Comparison of ENCODE assay signal across 15 cellular contexts in the genomic region with DNA sequence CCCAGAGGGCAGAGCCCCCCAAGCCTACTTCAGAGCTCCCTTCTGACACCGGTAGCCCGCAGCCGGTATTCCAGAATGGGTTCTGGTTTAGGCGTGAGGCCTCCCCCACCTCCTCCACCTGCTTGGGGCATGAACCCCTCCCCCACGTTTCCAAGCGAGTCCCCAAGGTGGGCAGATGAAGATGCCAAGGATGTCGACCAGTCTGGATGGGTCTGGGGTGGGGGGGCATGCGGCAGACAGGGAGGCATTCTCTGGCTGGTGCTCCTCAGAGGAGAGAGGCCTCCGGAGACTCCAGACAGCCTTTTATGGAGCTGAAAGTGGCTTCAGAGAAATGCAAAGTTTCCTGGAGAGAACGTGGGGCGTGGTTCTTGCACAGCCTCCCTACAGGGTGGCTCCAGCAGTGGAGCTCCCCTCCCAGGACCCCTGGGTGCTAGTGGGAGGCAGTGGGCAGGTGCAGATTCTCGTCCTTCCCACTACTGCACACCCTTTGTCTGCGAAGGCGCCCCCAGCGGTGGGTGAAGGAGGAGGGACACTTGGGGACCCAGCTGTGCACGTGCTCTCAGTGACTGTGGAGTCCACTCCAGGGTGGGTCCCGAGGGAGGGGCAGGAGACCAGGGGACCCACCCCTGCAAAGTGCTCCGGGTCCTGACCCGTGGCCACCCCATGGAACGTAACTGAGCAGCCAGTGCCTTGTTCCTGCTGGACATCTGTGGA. TPM values are rescaled to one million over a fixed set of nuclear protein-coding genes. Genes with fewer than 3 reads are reported as not detected.
A peak's percentile ranks its signal among the peaks of the same experiment; 100 is the strongest.
DNase-seq lines count a peak whose midpoint lies in the region; FAIRE-seq and TF ChIP-seq lines count a peak whose summit lies in the region.
"Had no signal": no experiment of that assay in that cellular context is flagged by ENCODE, and none has a peak within 500 bp of the region (broad histone marks: within the 10 kb centered on the region; RNA-seq: fewer than 3 reads in every experiment).

No MANE protein-coding gene starts in this region.

- 77 to 81% methylated on average over 19 to 20 of the region's 20 CpGs for WGBS in lower leg skin, 2 donors

- TF ChIP-seq POLR2A in lower leg skin (IDR thresholded peaks at IDR 0.05): no peak

- H3K9ac ChIP-seq in neural progenitor cell: no peak overlapping the region

- H3K36me3 ChIP-seq in neural progenitor cell: no peaks in the 10 kb centered on the region

- no peak for TF ChIP-seq CTCF in AG10803 (conservative IDR thresholded peaks at IDR 0.05; ENCODE audit: low read length)
- TF ChIP-seq CTCF in HFF-Myc (IDR thresholded peaks at IDR 0.05; ENCODE audit: low read depth, low read length, missing control alignments): no peak
- TF ChIP-seq CTCF in astrocyte of the spinal cord (IDR thresholded peaks at IDR 0.05; ENCODE audit: low read depth, low read length): peak; percentile 22
- TF ChIP-seq CTCF in neural progenitor cell (IDR thresholded peaks at IDR 0.05): no peak
- TF ChIP-seq CTCF in lower leg skin (IDR thresholded peaks at IDR 0.05): no peak

- DNase-seq in AG10803 (ENCODE audit: low read depth) (no peak), HFF-Myc (ENCODE audit: extremely low read depth, low read depth) (no peak), astrocyte of the spinal cord (ENCODE audit: low read depth, low spot score) (no peak), neural progenitor cell (ENCODE audit: low spot score) (no peak), GM19239 (ENCODE audit: insufficient read length, low spot score) (no peak), AG08396 (ENCODE audit: low spot score) (no peak), dedifferentiated amniotic fluid mesenchymal stem cell (ENCODE audit: extremely low spot score) (no peak), lower leg skin (ENCODE audit: low spot score in 2 of 2) (no peak)
- DNase-seq: activated CD4-positive, alpha-beta memory T cell treated with anti-CD3 and anti-CD28 coated beads, Interleukin-2, amount 10 ng/mL, durations not matched to agents 7 days and 5 days; activated naive CD8-positive, alpha-beta T cell treated with anti-CD3 and anti-CD28 coated beads, Interleukin-2, amount 10 ng/mL, durations not matched to agents 7 days and 5 days; effector CD8-positive, alpha-beta T cell; hippocampal formation; NCI-H748 treated with DMSO at 0.1 percent for 48 hours; T-helper 1 cell had no signal

- in situ Hi-C loops in astrocyte of the spinal cord (cut with HindIII; ENCODE audit: low sequenced_read_pairs): no loop called here

- no peak overlapping the region for H3K27ac Mint-ChIP-seq in neural progenitor cell
- H3K27ac Mint-ChIP-seq: activated CD4-positive, alpha-beta memory T cell treated with anti-CD3 and anti-CD28 coated beads, Interleukin-2, amount 10 ng/mL, durations not matched to agents 7 days and 5 days; activated naive CD8-positive, alpha-beta T cell treated with anti-CD3 and anti-CD28 coated beads, Interleukin-2, amount 10 ng/mL, durations not matched to agents 7 days and 5 days had no signal

- FAIRE-seq in GM19239 (lab: Jason Lieb, UNC): no peak
- FAIRE-seq: GM12878 had no signal

- peaks cover 29% of the 10 kb centered on the region for H3K4me1 Mint-ChIP-seq in neural progenitor cell

- peak overlapping the region; percentile 59 for H3K4me2 ChIP-seq in neural progenitor cell

- no peaks in the 10 kb centered on the region for H3K9me3 ChIP-seq in neural progenitor cell (ENCODE audit: low read depth)

- peaks cover 5% of the 10 kb centered on the region for H3K27me3 Mint-ChIP-seq in neural progenitor cell (ENCODE audit: insufficient read depth, low read depth)

- peaks cover 82% of the 10 kb centered on the region for H4K20me1 ChIP-seq in neural progenitor cell (ENCODE audit: low read depth)

- peaks cover 13% of the 10 kb centered on the region for H3K36me3 Mint-ChIP-seq in neural progenitor cell
- H3K36me3 Mint-ChIP-seq: activated naive CD8-positive, alpha-beta T cell treated with anti-CD3 and anti-CD28 coated beads, Interleukin-2, amount 10 ng/mL, durations not matched to agents 7 days and 5 days had no signal

- H3K27me3 ChIP-seq in neural progenitor cell: no peaks in the 10 kb centered on the region

- H2AFZ ChIP-seq in neural progenitor cell (replicated peaks): no peak overlapping the region

- H3K79me2 ChIP-seq in neural progenitor cell (ENCODE audit: low read depth): peaks cover 56% of the 10 kb centered on the region

- intact Hi-C loops in lower leg skin (cut with DNase I; ENCODE audit: low total_unique reads): loop anchor here (2.0 kb wide), 1 partner anchor 544 kb away; no protein-coding TSS in a partner anchor

- H3F3A ChIP-seq in neural progenitor cell (ENCODE audit: low read depth): peaks cover 26% of the 10 kb centered on the region

- peaks cover 23% of the 10 kb centered on the region for H3K4me1 ChIP-seq in neural progenitor cell

- no peaks in the 10 kb centered on the region for H3K9me3 Mint-ChIP-seq in neural progenitor cell
- H3K9me3 Mint-ChIP-seq: activated CD4-positive, alpha-beta memory T cell treated with anti-CD3 and anti-CD28 coated beads, Interleukin-2, amount 10 ng/mL, durations not matched to agents 7 days and 5 days; activated naive CD8-positive, alpha-beta T cell treated with anti-CD3 and anti-CD28 coated beads, Interleukin-2, amount 10 ng/mL, durations not matched to agents 7 days and 5 days had no signal

- H3K27ac ChIP-seq in neural progenitor cell: no peak overlapping the region

- H3K4me3 Mint-ChIP-seq in neural progenitor cell: peak overlapping the region; percentile 53
- H3K4me3 Mint-ChIP-seq: activated CD4-positive, alpha-beta memory T cell treated with anti-CD3 and anti-CD28 coated beads, Interleukin-2, amount 10 ng/mL, durations not matched to agents 7 days and 5 days; activated naive CD8-positive, alpha-beta T cell treated with anti-CD3 and anti-CD28 coated beads, Interleukin-2, amount 10 ng/mL, durations not matched to agents 7 days and 5 days had no signal

- H3K4me3 ChIP-seq in AG10803 (ENCODE audit: low read length) (peak overlapping the region; percentile 45), HFF-Myc (replicated peaks; ENCODE audit: low read depth, low read length) (peak overlapping the region; percentile 99), astrocyte of the spinal cord (ENCODE audit: low read depth, low read length) (no peak overlapping the region), neural progenitor cell (no peak overlapping the region), lower leg skin (ENCODE audit: low read depth, poor library complexity, severe bottlenecking) (no peak overlapping the region)
- H3K4me3 ChIP-seq: GM12878 had no signal

RNA-seq across cellular contexts. Expression of gene CCND1, which starts 4.2 kb away (rescaled TPM):
- total RNA-seq in neural progenitor cell (ENCODE audit: low replicate concordance) (85.0 and 94.0 TPM in 2 replicates), lower leg skin (100 to 1,000 TPM; 194 to 370 (median 229) TPM)

RNA-seq across cellular contexts. Expression of gene LTO1, which starts 30.0 kb away (rescaled TPM):
- 11.9 and 21.6 TPM in 2 replicates for total RNA-seq in neural progenitor cell (ENCODE audit: low replicate concordance)
- total RNA-seq in lower leg skin: 10 to 100 TPM; 15.2 to 69.2 (median 27.2) TPM

RNA-seq across cellular contexts. Expression of gene FGF19, which starts 58.7 kb away (rescaled TPM):
- total RNA-seq in neural progenitor cell (ENCODE audit: low replicate concordance) (0.09 TPM in 1 of 2 replicates, not detected in the other), lower leg skin (not detected)
- total RNA-seq: activated CD4-positive, alpha-beta memory T cell treated with anti-CD3 and anti-CD28 coated beads, Interleukin-2, amount 10 ng/mL, durations not matched to agents 7 days and 5 days; activated naive CD8-positive, alpha-beta T cell treated with anti-CD3 and anti-CD28 coated beads, Interleukin-2, amount 10 ng/mL, durations not matched to agents 7 days and 5 days had no signal

Comparison
In these comparisons a context has a peak if more than half of its experiments do, and no peak if none do; other contexts are left out.
1. H3K4me3 ChIP-seq: peak in AG10803 (single experiment) and HFF-Myc (single experiment); none in astrocyte of the spinal cord (single experiment), neural progenitor cell (single experiment) and lower leg skin (single experiment).